In the genomic region with DNA sequence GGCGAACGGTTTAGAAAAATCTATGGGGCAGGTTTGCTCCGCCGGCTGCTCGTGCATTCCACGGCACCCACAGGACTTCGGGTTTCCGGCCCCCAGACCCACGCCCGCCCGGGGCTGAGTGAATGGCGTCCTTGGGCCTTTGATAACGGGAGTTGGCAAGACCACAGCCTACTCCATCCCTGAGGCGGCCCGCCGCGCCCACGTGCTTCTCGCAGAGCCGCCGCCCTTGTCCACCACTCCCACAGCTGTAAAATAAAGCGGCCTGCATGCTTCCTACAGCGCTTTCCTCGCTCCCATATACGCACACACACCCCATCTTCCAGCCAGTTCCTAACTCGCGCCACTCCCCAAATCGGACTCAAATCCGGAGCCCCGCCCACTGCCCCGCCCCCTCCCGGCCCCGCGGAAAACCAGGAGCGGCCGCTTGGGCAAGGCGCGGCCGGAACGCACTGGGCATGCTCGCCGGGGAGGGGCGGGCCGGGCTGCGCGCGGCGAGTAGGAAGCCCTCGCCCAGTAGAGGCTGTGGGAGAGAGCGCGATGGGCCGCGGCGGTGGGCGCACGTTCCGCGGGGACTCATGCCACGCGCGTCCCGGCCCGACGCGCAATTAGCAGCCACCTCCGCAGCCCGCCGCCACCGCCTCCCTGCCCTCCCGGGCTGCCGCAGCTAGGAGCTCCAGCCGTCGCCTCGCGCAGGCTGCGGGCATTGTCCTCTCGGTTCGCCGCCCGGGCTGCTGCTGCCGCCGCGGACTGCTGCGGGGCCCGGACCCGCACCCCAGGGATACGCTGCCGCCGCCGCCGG, we compare ENCODE assay signal across 8 cellular contexts. TPM values are rescaled to one million over a fixed set of nuclear protein-coding genes. Genes with fewer than 3 reads are reported as not detected.
DNase-seq lines count a peak whose midpoint lies in the region; ATAC-seq and TF ChIP-seq lines count a peak whose summit lies in the region.

Gene RAP2B (plus strand): TSS at position 513 of the 799 bp plus-strand sequence. CDS start 468 bp downstream, outside the sequence.

- peak within 1 kb of the TSS; percentile 99 for H3K4me3 Mint-ChIP-seq in Calu3 (ENCODE audit: low read depth, unreplicated experiment)

- H3K4me1 Mint-ChIP-seq in Calu3 (ENCODE audit: low read depth, unreplicated experiment), result peaks cover 59% of the 10 kb centered on the region

- no TSS peak for BruUV-seq in Calu3 (replicated peaks; lab: Mats Ljungman, UMichigan)

- H3K36me3 ChIP-seq in HUES6 (ENCODE audit: control insufficient read depth, insufficient read depth, low read length) (no peaks in the 10 kb centered on the region), esophagus muscularis mucosa (no peaks in the 10 kb centered on the region)

- H3K36me3 Mint-ChIP-seq in Calu3 (ENCODE audit: insufficient read depth, unreplicated experiment), result peaks cover 86% of the 10 kb centered on the region

- peak within 1 kb of the TSS; percentile 90 for H3K4me3 ChIP-seq in HUES6 (ENCODE audit: low read depth, low read length)
- peak within 1 kb of the TSS; percentile 70 to 96 (median 89) for H3K4me3 ChIP-seq in esophagus muscularis mucosa

- CTCF ChIA-PET in Calu3 (lab: Charles Lee), result interaction anchor here (0.6 to 4.2 kb wide), 23 partner anchors 12 to 607 kb away, joined by 3 to 34 read pairs (median 5); no protein-coding TSS in a partner anchor

- peak; percentile 47 for ATAC-seq in GM21423 (IDR thresholded peaks at IDR 0.05; ENCODE audit: unreplicated experiment)

- peak within 1 kb of the TSS; percentile 92 for H3K9ac ChIP-seq in HUES6 (ENCODE audit: low read length)

- no peaks in the 10 kb centered on the region for H3K9me3 ChIP-seq in HUES6 (ENCODE audit: control insufficient read depth, insufficient read depth, low read depth, low read length)
- H3K9me3 ChIP-seq in esophagus muscularis mucosa, result no peaks in the 10 kb centered on the region

- peak; percentile 84 for TF ChIP-seq POLR2A in esophagus muscularis mucosa (IDR thresholded peaks at IDR 0.05; ENCODE audit: low read depth)

- no peaks in the 10 kb centered on the region for H3K9me3 Mint-ChIP-seq in Calu3 (ENCODE audit: low read depth, unreplicated experiment)

- no peaks in the 10 kb centered on the region for H3K27me3 Mint-ChIP-seq in Calu3 (ENCODE audit: unreplicated experiment)

- WGBS in esophagus muscularis mucosa, result 0% methylated on average over 32 of the region's 91 CpGs

- peak within 1 kb of the TSS; percentile 97 for H3K27ac Mint-ChIP-seq in Calu3 (ENCODE audit: unreplicated experiment)

- H3K27ac ChIP-seq in HUES6 (ENCODE audit: low read depth, low read length) (peak within 1 kb of the TSS; percentile 78; the same call in 1 of the 2 replicates), esophagus muscularis mucosa (replicated peaks in 1 of 4) (peak within 1 kb of the TSS; percentile 87 to 98 (median 92))

- TF ChIP-seq CTCF in Calu3 (IDR thresholded peaks at IDR 0.05; ENCODE audit: unreplicated experiment) (no peak), esophagus muscularis mucosa (IDR thresholded peaks at IDR 0.05) (no peak)

- intact Hi-C loops in Calu3 (cut with micrococcal nuclease; ENCODE audit: unreplicated experiment) (loop anchor here (1.0 to 5.0 kb wide), 5 partner anchors 111 to 605 kb away; no protein-coding TSS in a partner anchor), esophagus muscularis mucosa (cut with DNase I) (loop anchor here (2.0 to 5.0 kb wide), 2 partner anchors 119 to 605 kb away; no protein-coding TSS in a partner anchor)

- peak; percentile 98 for DNase-seq in Calu3
- DNase-seq in activated T-cell treated with anti-CD3 and anti-CD28 coated beads, Interleukin-2, amount 50 U/mL, for 48 hours, result peak; percentile 97 to 98
- DNase-seq in esophagus muscularis mucosa (ENCODE audit: extremely low spot score), result peak; percentile 100
- DNase-seq in myocyte (ENCODE audit: low read depth), result peak; percentile 96
- DNase-seq in stimulated activated CD8-positive, alpha-beta memory T cell treated with anti-CD3 and anti-CD28 coated beads, Interleukin-7, amount 100 ng/mL, for 4 hours (ENCODE audit: low read depth in 2 of 2), result peak; percentile 89 to 93

- H3K27me3 ChIP-seq in HUES6 (ENCODE audit: control insufficient read depth, insufficient read depth, low read length) (no peaks in the 10 kb centered on the region), esophagus muscularis mucosa (no peaks in the 10 kb centered on the region)

- no peak for TF ChIP-seq EP300 in esophagus muscularis mucosa (IDR thresholded peaks at IDR 0.05)

- peaks cover 25% of the 10 kb centered on the region for H3K4me1 ChIP-seq in HUES6 (ENCODE audit: control insufficient read depth, insufficient read depth, low read length)
- peaks cover 20 to 44% (median 39%) of the 10 kb centered on the region in 4 donors for H3K4me1 ChIP-seq in esophagus muscularis mucosa

TF ChIP-seq in PFSK-1, 5 proteins besides CTCF, POLR2A, EP300 and RAD21:
- TF ChIP-seq REST (IDR thresholded peaks at IDR 0.05; ENCODE audit: insufficient read depth in 1 of 2, low read depth in 2 of 2, low read length in 2 of 2) (0 out of 4 replicates have a peak, but pooled peaks of 1 of the 2 experiments have one; percentile 51), SIN3A (IDR thresholded peaks at IDR 0.05; ENCODE audit: borderline replicate concordance, insufficient read depth, low read length) (0 out of 2 replicates have a peak, but pooled peaks have one; percentile 54), TAF1 (IDR thresholded peaks at IDR 0.05; ENCODE audit: borderline replicate concordance, insufficient read depth, low read length) (peak; percentile 85; the same call in 1 of the 2 replicates), FOXP2 (optimal IDR thresholded peaks at IDR 0.05; ENCODE audit: borderline replicate concordance, extremely low read depth, extremely low read length, insufficient read depth) (peak; percentile 82), POLR2AphosphoS5 (IDR thresholded peaks at IDR 0.05; ENCODE audit: low read depth, low read length) (peak; percentile 52; the same call in 1 of the 2 replicates)

RNA-seq across cellular contexts. Expression of gene RAP2B, which starts in this region (rescaled TPM):
- 65.7 and 84.7 TPM in 2 replicates for total RNA-seq in Calu3 (2022)
- 16.4 TPM for polyA plus RNA-seq in PFSK-1 (2012; ENCODE audit: insufficient read length, low read depth)
- 10 to 100 TPM; 11.0 to 16.1 (median 11.2) TPM for total RNA-seq in esophagus muscularis mucosa
- 23.7 and 27.5 TPM in 2 replicates for total RNA-seq in myocyte
- 9.7 TPM for polyA plus RNA-seq in myocyte (2012)

Comparison
In these comparisons a context has a peak if more than half of its experiments do, and no peak if none do; other contexts are left out.
1. Peak in every context shown above with its lines: DNase-seq, ATAC-seq, H3K4me3 ChIP-seq and H3K27ac ChIP-seq.